ENCODE assay signal across 13 cellular contexts in the genomic region with DNA sequence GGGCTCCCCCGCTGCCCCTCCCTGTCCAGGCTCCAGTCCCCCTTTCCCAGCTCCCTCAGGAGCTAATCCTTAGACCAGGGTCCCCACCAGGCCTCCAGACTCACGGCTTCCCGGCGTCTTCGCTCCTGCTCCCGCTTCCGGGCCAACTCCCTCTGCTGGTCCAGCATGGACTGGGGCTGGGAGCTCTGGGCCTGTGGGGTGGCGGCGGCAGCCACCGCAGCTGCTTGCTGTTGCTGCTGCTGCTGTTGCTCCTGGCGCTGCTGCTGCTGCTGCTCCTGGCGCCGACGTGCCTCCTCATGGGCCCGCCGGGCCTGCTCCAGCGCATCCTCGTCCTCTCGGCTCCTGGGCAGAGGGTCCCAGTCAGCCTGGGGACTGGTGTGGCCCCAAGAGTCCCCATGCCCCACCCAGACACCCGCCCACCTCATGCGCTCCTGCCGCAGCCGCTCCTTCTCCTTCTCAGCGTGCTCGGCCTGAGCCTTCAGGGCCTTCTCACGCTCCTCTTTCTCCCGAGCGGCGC. TPM values are rescaled to one million over a fixed set of nuclear protein-coding genes. Genes with fewer than 3 reads are reported as not detected.
DNase-seq lines count a peak whose midpoint lies in the region; ATAC-seq, FAIRE-seq and TF ChIP-seq lines count a peak whose summit lies in the region.
"Had no signal": no experiment of that assay in that cellular context is flagged by ENCODE, and none has a peak within 500 bp of the region (broad histone marks: within the 10 kb centered on the region; RNA-seq: fewer than 3 reads in every experiment).

No MANE protein-coding gene starts in this region.

- H2BK20ac ChIP-seq in H9 (ENCODE audit: low read depth, low read length, poor library complexity, severe bottlenecking): no peak overlapping the region

- no peak overlapping the region for H3T11ph ChIP-seq in H9 (ENCODE audit: low read length)

- H3K36me3 Mint-ChIP-seq in H9 (ENCODE audit: insufficient read depth in 1 of 3, low read depth in 3 of 3): peaks cover 32 to 72% (median 59%) of the 10 kb centered on the region in 3 experiments; a peak in 6 of 7 replicates

- H4K20me1 ChIP-seq in H9 (ENCODE audit: control insufficient read depth, insufficient read depth, insufficient read length) (peaks cover 2% of the 10 kb centered on the region), osteoblast (ENCODE audit: insufficient read depth, low read length) (peaks cover 14% of the 10 kb centered on the region), PC-9 (ENCODE audit: insufficient read depth) (peaks cover 13% of the 10 kb centered on the region)

- H2AFZ ChIP-seq in H9 (ENCODE audit: low read length) (no peak overlapping the region), osteoblast (ENCODE audit: low read length) (no peak overlapping the region), PC-9 (no peak overlapping the region)

- no TSS peak for BruUV-seq in PC-9 (replicated peaks; lab: Mats Ljungman, UMichigan)

- no peak overlapping the region for H3K4ac ChIP-seq in H9 (ENCODE audit: low read depth, low read length)

- no peak overlapping the region for H2BK12ac ChIP-seq in H9 (ENCODE audit: insufficient read length, low read depth, low read length)

- H3K9me3 ChIP-seq in BE2C (no peaks in the 10 kb centered on the region), H9 (ENCODE audit: control insufficient read depth, low read depth, low read length) (no peaks in the 10 kb centered on the region), osteoblast (ENCODE audit: low read depth, low read length) (no peaks in the 10 kb centered on the region), PC-9 (ENCODE audit: insufficient read depth, low read depth) (no peaks in the 10 kb centered on the region), pancreas (no peaks in the 10 kb centered on the region)

- no peak overlapping the region for H3K27ac Mint-ChIP-seq in H9

- no peak overlapping the region for H2AK5ac ChIP-seq in H9 (ENCODE audit: insufficient read length, low read length)

- no peak overlapping the region for H4K5ac ChIP-seq in H9 (ENCODE audit: insufficient read length, low read depth, low read length)

- H3K9ac ChIP-seq in H9 (ENCODE audit: extremely low read depth, insufficient read length, low read length): no peak overlapping the region

- H3K18ac ChIP-seq in H9 (ENCODE audit: insufficient read length, low read depth, low read length): no peak overlapping the region

- no peak overlapping the region for H3K56ac ChIP-seq in H9 (ENCODE audit: insufficient read length, low read depth, low read length)

- ATAC-seq in GM21528 (IDR thresholded peaks at IDR 0.05; ENCODE audit: low FRiP score, unreplicated experiment) (no peak), pancreas (no peak)
- ATAC-seq: SK-N-SH treated with all-trans-retinoic acid at 6 μM for 48 hours had no signal

- no peak overlapping the region for H4K91ac ChIP-seq in H9 (ENCODE audit: insufficient read length, low read depth, low read length)

- H3K79me1 ChIP-seq in H9 (ENCODE audit: insufficient read depth, low read depth, low read length, poor library complexity, severe bottlenecking): no peaks in the 10 kb centered on the region

- no peak overlapping the region for H2BK5ac ChIP-seq in H9 (ENCODE audit: insufficient read length, low read length)

- no peaks in the 10 kb centered on the region for H3K9me3 Mint-ChIP-seq in H9

- no peaks in the 10 kb centered on the region for H3K23me2 ChIP-seq in H9 (ENCODE audit: insufficient read length, low read depth, low read length, poor library complexity, severe bottlenecking)

- H3K23ac ChIP-seq in H9 (ENCODE audit: insufficient read length, low read depth, low read length): no peak overlapping the region

- POLR2A ChIA-PET in PC-9 (lab: Charles Lee; ENCODE audit: unreplicated experiment): interaction anchor here (0.6 kb wide), 1 partner anchor 181 kb away, joined by 5 read pairs; no protein-coding TSS in a partner anchor

- intact Hi-C loops in PC-9 (cut with micrococcal nuclease; ENCODE audit: unreplicated experiment): no loop called here
- intact Hi-C loops in pancreas (cut with DNase I): no loop called here

- H3K27me3 ChIP-seq in BE2C (no peaks in the 10 kb centered on the region), H9 (ENCODE audit: insufficient read depth, low read length) (no peaks in the 10 kb centered on the region; the same call in 1 of the 2 replicates), osteoblast (ENCODE audit: insufficient read depth, low read length) (no peaks in the 10 kb centered on the region), PC-9 (ENCODE audit: insufficient read depth, low read depth) (no peaks in the 10 kb centered on the region), pancreas (no peaks in the 10 kb centered on the region)

- H3K4me1 ChIP-seq in BE2C (no peaks in the 10 kb centered on the region), H9 (ENCODE audit: insufficient read depth, low read length) (no peaks in the 10 kb centered on the region), osteoblast (ENCODE audit: insufficient read depth, low read length) (no peaks in the 10 kb centered on the region), PC-9 (replicated peaks; ENCODE audit: insufficient read depth) (peaks cover 26% of the 10 kb centered on the region), pancreas (no peaks in the 10 kb centered on the region)

- WGBS in H9 (ENCODE audit: extremely low coverage, insufficient read length, low lambda C conversion rate): no CpG with 5 or more reads among the region's 29 CpGs
- 95 to 96% methylated on average over 29 of the region's 29 CpGs for WGBS in pancreas, 2 donors

- TF ChIP-seq CTCF in BE2C (IDR thresholded peaks at IDR 0.05; ENCODE audit: low read depth, low read length) (0 out of 2 replicates have a peak, but pooled peaks have one; percentile 6), H9 (conservative IDR thresholded peaks at IDR 0.05) (peak; percentile 23; the same call in 2 of the 3 replicates), osteoblast (IDR thresholded peaks at IDR 0.05; ENCODE audit: extremely low read depth, low read depth, low read length) (no peak), PC-9 (conservative IDR thresholded peaks at IDR 0.05) (no peak), pancreas (IDR thresholded peaks at IDR 0.05) (no peak)

- no peak overlapping the region for H4K8ac ChIP-seq in H9 (replicated peaks; ENCODE audit: insufficient read length, low read depth, low read length)

- no peak overlapping the region for H3K4me3 ChIP-seq in BE2C (ENCODE audit: low read depth, low read length)
- H3K4me3 ChIP-seq in osteoblast (ENCODE audit: insufficient read depth, low read length): no peak overlapping the region
- H3K4me3 ChIP-seq in PC-9: no peak overlapping the region
- H3K4me3 ChIP-seq in pancreas: no peak overlapping the region

- H3K9me2 ChIP-seq in PC-9 (ENCODE audit: insufficient read depth): no peaks in the 10 kb centered on the region

- FAIRE-seq in pancreas (lab: Jason Lieb, UNC): no peak

- H2BK120ac ChIP-seq in H9 (ENCODE audit: low read depth, low read length, poor library complexity, severe bottlenecking): no peak overlapping the region

- H3K4me2 ChIP-seq in H9 (ENCODE audit: insufficient read depth, insufficient read length, low read length) (no peak overlapping the region), osteoblast (ENCODE audit: insufficient read depth, low read length) (no peak overlapping the region), PC-9 (no peak overlapping the region)

- H3K14ac ChIP-seq in H9 (ENCODE audit: insufficient read depth, low read length): no peak overlapping the region

- no peak overlapping the region for H2BK15ac ChIP-seq in H9 (ENCODE audit: low read depth, low read length)

- H3F3A ChIP-seq in PC-9 (ENCODE audit: insufficient read depth, low read depth): peaks cover 57% of the 10 kb centered on the region

- no peak overlapping the region for H3K27ac ChIP-seq in H9 (ENCODE audit: insufficient read length, low read depth, low read length)
- H3K27ac ChIP-seq in osteoblast (ENCODE audit: low read depth, low read length): no peak overlapping the region
- no peak overlapping the region for H3K27ac ChIP-seq in PC-9
- no peak overlapping the region for H3K27ac ChIP-seq in pancreas

- DNase-seq in BE2C (no peak), H9 (peak; percentile 42), cerebellar cortex (ENCODE audit: low spot score) (peak; percentile 18), osteoblast (ENCODE audit: insufficient read length, low spot score, missing footprints) (peak; percentile 88), PC-9 (no peak), pancreas (no peak)
- DNase-seq: C1 segment of cervical spinal cord, NCI-H1105 treated with DMSO at 0.1 percent for 48 hours, NCI-H187, NCI-H69, SHP77 had no signal

- no peaks in the 10 kb centered on the region for H3K27me3 Mint-ChIP-seq in H9 (ENCODE audit: low read depth)

- H3K79me2 ChIP-seq in H9 (ENCODE audit: insufficient read depth, low read length): no peaks in the 10 kb centered on the region
- peaks cover 15% of the 10 kb centered on the region for H3K79me2 ChIP-seq in osteoblast (ENCODE audit: insufficient read depth, low read length)
- no peaks in the 10 kb centered on the region for H3K79me2 ChIP-seq in PC-9 (ENCODE audit: low read depth)

- CTCF ChIA-PET in PC-9 (lab: Charles Lee): no interaction called here

- no peaks in the 10 kb centered on the region for H3K4me1 Mint-ChIP-seq in H9

- H3K36me3 ChIP-seq in BE2C: peaks cover 59% of the 10 kb centered on the region
- peaks cover 65% of the 10 kb centered on the region for H3K36me3 ChIP-seq in osteoblast (ENCODE audit: insufficient read depth, low read length)
- peaks cover 32% of the 10 kb centered on the region for H3K36me3 ChIP-seq in PC-9 (ENCODE audit: low read depth)
- H3K36me3 ChIP-seq in pancreas: peaks cover 3 to 43% (median 23%) of the 10 kb centered on the region in 3 donors

- H3K4me3 Mint-ChIP-seq in H9: no peak overlapping the region

RNA-seq across cellular contexts. Expression of a gene that starts 6.4 kb away (rescaled TPM):
- polyA plus RNA-seq in BE2C (2012; ENCODE audit: insufficient read depth, insufficient read length, low read depth): not detected
- total RNA-seq in H9 (2021) (26.7 and 27.4 TPM in 2 replicates), osteoblast (0.29 TPM in 1 of 2 replicates, not detected in the other), PC-9 (2021) (17.7 and 20.1 TPM in 2 replicates), pancreas (under 1 TPM in 4 of 6 donors, not detected in 2; 0.09 to 0.59 (median 0.17) TPM)
- under 1 TPM in 1 of 2 donors, not detected in 1; 0.16 TPM for polyA plus RNA-seq in pancreas

RNA-seq across cellular contexts. Expression of a gene that starts 37.9 kb away (rescaled TPM):
- 0.36 TPM for polyA plus RNA-seq in BE2C (2012; ENCODE audit: insufficient read depth, insufficient read length, low read depth)
- total RNA-seq in H9 (2021): 164 and 165 TPM in 2 replicates
- 49.8 and 51.8 TPM in 2 replicates for total RNA-seq in osteoblast
- total RNA-seq in PC-9 (2021): 115 and 143 TPM in 2 replicates
- total RNA-seq in pancreas: 10 to 100 TPM in 5 of 6 donors, 1 to 10 TPM in 1; 8.4 to 29.4 (median 13.4) TPM
- 1 to 10 TPM; 7.3 to 8.0 TPM for polyA plus RNA-seq in pancreas

Comparison
In these comparisons a context has a peak if more than half of its experiments do, and no peak if none do; other contexts are left out.
1. DNase-seq: peak in H9 (single experiment), cerebellar cortex (single experiment) and osteoblast (single experiment); none in BE2C (single experiment), PC-9 (0 of 2) and pancreas (0 of 6).
2. CTCF ChIP-seq: peak in BE2C (single experiment) and H9 (single experiment); none in osteoblast (single experiment), PC-9 (single experiment) and pancreas (0 of 4).
3. RNA of a gene that starts 6.4 kb away (total RNA-seq): 26.7 to 27.4 TPM in H9 and 17.7 to 20.1 TPM in PC-9; 0.09 to 0.59 TPM in pancreas and 0.29 TPM in osteoblast; every median in the first group is over 10 times any median in the second.